In the genomic region with DNA sequence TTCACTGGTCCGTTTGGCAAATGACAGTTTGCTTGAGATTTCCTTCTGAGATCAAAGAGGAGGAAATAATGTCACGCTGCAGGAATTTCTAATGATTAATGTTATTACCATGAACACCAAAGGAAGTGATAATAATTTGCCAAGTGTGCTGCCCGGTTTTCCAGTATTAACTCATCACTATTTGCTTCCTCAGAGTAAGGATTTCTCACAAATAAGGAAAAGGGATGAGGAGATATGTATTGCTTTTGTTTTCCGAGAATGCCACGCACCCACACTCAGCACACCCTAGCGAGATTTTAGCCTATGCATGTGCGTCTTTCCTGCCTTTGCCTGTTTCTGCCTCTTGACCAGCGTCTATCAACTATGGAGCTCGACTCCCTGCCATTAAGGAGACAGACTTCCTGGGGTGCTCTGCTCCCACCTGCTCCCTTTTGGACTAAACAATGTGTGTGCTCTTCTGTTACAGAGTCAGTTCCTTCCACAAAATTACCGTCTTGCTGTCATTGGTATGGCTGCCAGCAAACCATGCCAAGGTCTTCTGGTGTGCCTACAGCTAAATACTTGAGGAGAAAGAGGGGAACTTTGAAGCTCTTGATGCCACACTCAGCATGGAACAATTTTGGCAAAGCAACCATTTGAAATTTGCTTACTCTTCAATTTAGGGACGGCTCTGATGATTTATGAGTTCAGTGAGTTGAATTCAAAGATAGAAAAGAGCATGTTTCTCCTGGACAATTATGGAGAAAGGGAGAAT, we compare ENCODE assay signal across 1 cellular context.
TF ChIP-seq lines count a peak whose summit lies in the region.

No MANE protein-coding gene starts in this region.

TF ChIP-seq in GM23338, 12 proteins besides CTCF, POLR2A, EP300 and RAD21 (continued from another document):
- TF ChIP-seq, protein P1, sequence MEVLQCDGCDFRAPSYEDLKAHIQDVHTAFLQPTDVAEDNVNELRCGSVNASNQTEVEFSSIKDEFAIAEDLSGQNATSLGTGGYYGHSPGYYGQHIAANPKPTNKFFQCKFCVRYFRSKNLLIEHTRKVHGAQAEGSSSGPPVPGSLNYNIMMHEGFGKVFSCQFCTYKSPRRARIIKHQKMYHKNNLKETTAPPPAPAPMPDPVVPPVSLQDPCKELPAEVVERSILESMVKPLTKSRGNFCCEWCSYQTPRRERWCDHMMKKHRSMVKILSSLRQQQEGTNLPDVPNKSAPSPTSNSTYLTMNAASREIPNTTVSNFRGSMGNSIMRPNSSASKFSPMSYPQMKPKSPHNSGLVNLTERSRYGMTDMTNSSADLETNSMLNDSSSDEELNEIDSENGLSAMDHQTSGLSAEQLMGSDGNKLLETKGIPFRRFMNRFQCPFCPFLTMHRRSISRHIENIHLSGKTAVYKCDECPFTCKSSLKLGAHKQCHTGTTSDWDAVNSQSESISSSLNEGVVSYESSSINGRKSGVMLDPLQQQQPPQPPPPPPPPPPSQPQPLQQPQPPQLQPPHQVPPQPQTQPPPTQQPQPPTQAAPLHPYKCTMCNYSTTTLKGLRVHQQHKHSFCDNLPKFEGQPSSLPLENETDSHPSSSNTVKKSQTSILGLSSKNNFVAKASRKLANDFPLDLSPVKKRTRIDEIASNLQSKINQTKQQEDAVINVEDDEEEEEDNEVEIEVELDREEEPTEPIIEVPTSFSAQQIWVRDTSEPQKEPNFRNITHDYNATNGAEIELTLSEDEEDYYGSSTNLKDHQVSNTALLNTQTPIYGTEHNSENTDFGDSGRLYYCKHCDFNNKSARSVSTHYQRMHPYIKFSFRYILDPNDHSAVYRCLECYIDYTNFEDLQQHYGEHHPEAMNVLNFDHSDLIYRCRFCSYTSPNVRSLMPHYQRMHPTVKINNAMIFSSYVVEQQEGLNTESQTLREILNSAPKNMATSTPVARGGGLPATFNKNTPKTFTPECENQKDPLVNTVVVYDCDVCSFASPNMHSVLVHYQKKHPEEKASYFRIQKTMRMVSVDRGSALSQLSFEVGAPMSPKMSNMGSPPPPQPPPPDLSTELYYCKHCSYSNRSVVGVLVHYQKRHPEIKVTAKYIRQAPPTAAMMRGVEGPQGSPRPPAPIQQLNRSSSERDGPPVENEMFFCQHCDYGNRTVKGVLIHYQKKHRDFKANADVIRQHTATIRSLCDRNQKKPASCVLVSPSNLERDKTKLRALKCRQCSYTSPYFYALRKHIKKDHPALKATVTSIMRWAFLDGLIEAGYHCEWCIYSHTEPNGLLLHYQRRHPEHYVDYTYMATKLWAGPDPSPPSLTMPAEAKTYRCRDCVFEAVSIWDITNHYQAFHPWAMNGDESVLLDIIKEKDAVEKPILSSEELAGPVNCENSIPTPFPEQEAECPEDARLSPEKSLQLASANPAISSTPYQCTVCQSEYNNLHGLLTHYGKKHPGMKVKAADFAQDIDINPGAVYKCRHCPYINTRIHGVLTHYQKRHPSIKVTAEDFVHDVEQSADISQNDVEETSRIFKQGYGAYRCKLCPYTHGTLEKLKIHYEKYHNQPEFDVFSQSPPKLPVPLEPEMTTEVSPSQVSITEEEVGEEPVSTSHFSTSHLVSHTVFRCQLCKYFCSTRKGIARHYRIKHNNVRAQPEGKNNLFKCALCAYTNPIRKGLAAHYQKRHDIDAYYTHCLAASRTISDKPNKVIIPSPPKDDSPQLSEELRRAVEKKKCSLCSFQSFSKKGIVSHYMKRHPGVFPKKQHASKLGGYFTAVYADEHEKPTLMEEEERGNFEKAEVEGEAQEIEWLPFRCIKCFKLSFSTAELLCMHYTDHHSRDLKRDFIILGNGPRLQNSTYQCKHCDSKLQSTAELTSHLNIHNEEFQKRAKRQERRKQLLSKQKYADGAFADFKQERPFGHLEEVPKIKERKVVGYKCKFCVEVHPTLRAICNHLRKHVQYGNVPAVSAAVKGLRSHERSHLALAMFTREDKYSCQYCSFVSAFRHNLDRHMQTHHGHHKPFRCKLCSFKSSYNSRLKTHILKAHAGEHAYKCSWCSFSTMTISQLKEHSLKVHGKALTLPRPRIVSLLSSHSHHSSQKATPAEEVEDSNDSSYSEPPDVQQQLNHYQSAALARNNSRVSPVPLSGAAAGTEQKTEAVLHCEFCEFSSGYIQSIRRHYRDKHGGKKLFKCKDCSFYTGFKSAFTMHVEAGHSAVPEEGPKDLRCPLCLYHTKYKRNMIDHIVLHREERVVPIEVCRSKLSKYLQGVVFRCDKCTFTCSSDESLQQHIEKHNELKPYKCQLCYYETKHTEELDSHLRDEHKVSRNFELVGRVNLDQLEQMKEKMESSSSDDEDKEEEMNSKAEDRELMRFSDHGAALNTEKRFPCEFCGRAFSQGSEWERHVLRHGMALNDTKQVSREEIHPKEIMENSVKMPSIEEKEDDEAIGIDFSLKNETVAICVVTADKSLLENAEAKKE (CRISPR knock-in tag; IDR thresholded peaks at IDR 0.05), result no peak
- TF ChIP-seq EZH2phosphoT487 (IDR thresholded peaks at IDR 0.05; ENCODE audit: unreplicated experiment), result no peak
- no peak for TF ChIP-seq EZH2 (IDR thresholded peaks at IDR 0.05; ENCODE audit: low read depth, unreplicated experiment)
- TF ChIP-seq, protein P2, sequence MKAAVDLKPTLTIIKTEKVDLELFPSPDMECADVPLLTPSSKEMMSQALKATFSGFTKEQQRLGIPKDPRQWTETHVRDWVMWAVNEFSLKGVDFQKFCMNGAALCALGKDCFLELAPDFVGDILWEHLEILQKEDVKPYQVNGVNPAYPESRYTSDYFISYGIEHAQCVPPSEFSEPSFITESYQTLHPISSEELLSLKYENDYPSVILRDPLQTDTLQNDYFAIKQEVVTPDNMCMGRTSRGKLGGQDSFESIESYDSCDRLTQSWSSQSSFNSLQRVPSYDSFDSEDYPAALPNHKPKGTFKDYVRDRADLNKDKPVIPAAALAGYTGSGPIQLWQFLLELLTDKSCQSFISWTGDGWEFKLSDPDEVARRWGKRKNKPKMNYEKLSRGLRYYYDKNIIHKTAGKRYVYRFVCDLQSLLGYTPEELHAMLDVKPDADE (IDR thresholded peaks at IDR 0.05), result no peak
